Comparison of ENCODE assay signal across 8 cellular contexts in genomic region chr16:2905241-2905987, GRCh38. TPM values are rescaled to one million over a fixed set of nuclear protein-coding genes. Genes with fewer than 3 reads are reported as not detected.
DNase-seq lines count a peak whose midpoint lies in the region; ATAC-seq and TF ChIP-seq lines count a peak whose summit lies in the region.

No MANE protein-coding gene starts in this region.

- H3K9me3 Mint-ChIP-seq in activated naive CD4-positive, alpha-beta T cell treated with anti-CD3 and anti-CD28 coated beads, Interleukin-2, amount 50 U/mL, for 24 hours = no peaks in the 10 kb centered on the region

- no peaks in the 10 kb centered on the region for H3K9me3 ChIP-seq in HCT116 (ENCODE audit: control insufficient read depth in 1 of 2, insufficient read depth in 1 of 2, low read depth in 1 of 2, low read length in 2 of 2)
- no peaks in the 10 kb centered on the region for H3K9me3 ChIP-seq in testis

- H3K27ac Mint-ChIP-seq in activated naive CD4-positive, alpha-beta T cell treated with anti-CD3 and anti-CD28 coated beads, Interleukin-2, amount 50 U/mL, for 24 hours = no peak overlapping the region

- DNase-seq in GDM1 (lab: John Stamatoyannopoulos, UW) = peak; percentile 99
- peak; percentile 99 for DNase-seq in HCT116 (ENCODE audit: low read depth, low spot score)
- peak; percentile 97 for DNase-seq in MV-4-11 (lab: John Stamatoyannopoulos, UW)
- peak; percentile 98 for DNase-seq in SK-N-DZ (ENCODE audit: low spot score)
- DNase-seq in glomerular visceral epithelial cell (ENCODE audit: extremely low spot score) = peak; percentile 98
- peak; percentile 100 for DNase-seq in occipital lobe (lab: John Stamatoyannopoulos, UW)
- peak; percentile 100 for DNase-seq in testis

- no peak overlapping the region for H2AFZ ChIP-seq in HCT116 (ENCODE audit: low read depth, low read length, poor library complexity, severe bottlenecking)

- H3K27me3 Mint-ChIP-seq in activated naive CD4-positive, alpha-beta T cell treated with anti-CD3 and anti-CD28 coated beads, Interleukin-2, amount 50 U/mL, for 24 hours = no peaks in the 10 kb centered on the region

- POLR2A ChIA-PET in HCT116 (lab: Charles Lee) = interaction anchor here (0.6 to 1.9 kb wide), 19 partner anchors 10 to 123 kb away, joined by 3 to 39 read pairs (median 4); partner anchors contain the start of genes FLYWCH2, HCFC1R1, PRSS22 and THOC6

- H3K4me2 ChIP-seq in HCT116 (ENCODE audit: low read length) = peak overlapping the region; percentile 85

- RAD21 ChIA-PET in HCT116 (lab: Charles Lee; ENCODE audit: low non-redundant PET in 1 of 2, low total read pairs in 2 of 2, uncharacterized antibody in 2 of 2, unreplicated experiment in 2 of 2) = no interaction called here

- peak overlapping the region; percentile 76 to 93 for H3K4me3 ChIP-seq in HCT116 (replicated peaks in 1 of 2; ENCODE audit: low read depth in 1 of 2, low read length in 2 of 2)
- H3K4me3 ChIP-seq in testis = peak overlapping the region; percentile 67 to 78

- peak overlapping the region; percentile 87 for H3K4me3 Mint-ChIP-seq in activated naive CD4-positive, alpha-beta T cell treated with anti-CD3 and anti-CD28 coated beads, Interleukin-2, amount 50 U/mL, for 24 hours

- no peaks in the 10 kb centered on the region for H4K20me1 ChIP-seq in HCT116 (ENCODE audit: insufficient read depth)

- CTCF ChIA-PET in HCT116 (lab: Charles Lee) = interaction anchor here (0.5 to 2.9 kb wide), 7 partner anchors 11 to 126 kb away, joined by 3 to 10 read pairs (median 6); partner anchors contain the start of gene FLYWCH2

- TF ChIP-seq CTCF in HCT116 (IDR thresholded peaks at IDR 0.05 in 2 of 3, conservative IDR thresholded peaks at IDR 0.05 in 1 of 3; ENCODE audit: borderline replicate concordance in 1 of 3, insufficient read depth in 1 of 3, low read depth in 2 of 3, low read length in 2 of 3) (no peak), testis (IDR thresholded peaks at IDR 0.05) (no peak)

- H3K9ac ChIP-seq in HCT116 (ENCODE audit: low read length) = peak overlapping the region; percentile 90

- H3K36me3 Mint-ChIP-seq in activated naive CD4-positive, alpha-beta T cell treated with anti-CD3 and anti-CD28 coated beads, Interleukin-2, amount 50 U/mL, for 24 hours = no peaks in the 10 kb centered on the region

- H3K36me3 ChIP-seq in HCT116 (ENCODE audit: control insufficient read depth in 1 of 2, insufficient read depth in 2 of 2, low read length in 2 of 2) (no peaks in the 10 kb centered on the region), testis (ENCODE audit: low read depth, missing control alignments) (no peaks in the 10 kb centered on the region)

- peaks cover 12 to 22% of the 10 kb centered on the region in 2 experiments for H3K4me1 ChIP-seq in HCT116 (ENCODE audit: control insufficient read depth in 1 of 2, insufficient read depth in 2 of 2, low read length in 2 of 2)
- H3K4me1 ChIP-seq in testis = peaks cover 14% of the 10 kb centered on the region

- H3K27me3 ChIP-seq in HCT116 (ENCODE audit: insufficient read depth, low read length) (no peaks in the 10 kb centered on the region), testis (no peaks in the 10 kb centered on the region)

- TF ChIP-seq POLR2A in HCT116 (IDR thresholded peaks at IDR 0.05; ENCODE audit: borderline replicate concordance, extremely low read depth, insufficient read depth, insufficient read length) = peak; percentile 98
- peak; percentile 60 for TF ChIP-seq POLR2A in testis (IDR thresholded peaks at IDR 0.05)

- no peak for TF ChIP-seq RAD21 in HCT116 (IDR thresholded peaks at IDR 0.05; ENCODE audit: low read depth)

- peak overlapping the region; percentile 97 for H3K27ac ChIP-seq in HCT116 (ENCODE audit: low read depth, low read length)
- peak overlapping the region; percentile 84 to 86 for H3K27ac ChIP-seq in testis

- no peaks in the 10 kb centered on the region for H3K79me2 ChIP-seq in HCT116 (ENCODE audit: insufficient read depth, low read length)

- no TSS peak for BruUV-seq in HCT116 (replicated peaks; lab: Mats Ljungman, UMichigan)

- H3K4me1 Mint-ChIP-seq in activated naive CD4-positive, alpha-beta T cell treated with anti-CD3 and anti-CD28 coated beads, Interleukin-2, amount 50 U/mL, for 24 hours = peaks cover 19% of the 10 kb centered on the region

- ATAC-seq in HCT116 = peak; percentile 78

- intact Hi-C loops in HCT116 (cut with micrococcal nuclease) (loop anchor here (1.0 to 2.0 kb wide), 2 partner anchors 23 to 67 kb away; no protein-coding TSS in a partner anchor), testis (cut with DNase I; ENCODE audit: low total_unique reads) (no loop called here)

- WGBS in testis, 2 donors = 1% methylated on average over 21 to 44 of the region's 51 CpGs

- no peaks in the 10 kb centered on the region for H3K9me2 ChIP-seq in HCT116 (ENCODE audit: insufficient read depth)

TF ChIP-seq in HCT116, 20 proteins besides CTCF, POLR2A, EP300 and RAD21 (continues in another document):
- TF ChIP-seq POLR2AphosphoS5 (IDR thresholded peaks at IDR 0.05; ENCODE audit: low read depth, low read length) (peak; percentile 100), MAX (IDR thresholded peaks at IDR 0.05) (no peak), ATF3 (IDR thresholded peaks at IDR 0.05) (no peak), FOSL1 (IDR thresholded peaks at IDR 0.05; ENCODE audit: low read depth) (no peak), SIN3A (IDR thresholded peaks at IDR 0.05; ENCODE audit: low read depth) (no peak), ZBTB33 (IDR thresholded peaks at IDR 0.05; ENCODE audit: extremely low read depth, insufficient replicate concordance, low read length) (peak; percentile 69), TCF7L2 (IDR thresholded peaks at IDR 0.05; ENCODE audit: borderline replicate concordance, extremely low read depth, insufficient read depth, insufficient read length) (peak; percentile 64), CEBPB (IDR thresholded peaks at IDR 0.05; ENCODE audit: low read depth) (no peak), YY1 (IDR thresholded peaks at IDR 0.05; ENCODE audit: extremely low read depth, insufficient replicate concordance, low read depth, low read length) (peak; percentile 76)

RNA-seq across cellular contexts. Expression of gene FLYWCH1, which starts 6.3 kb away (rescaled TPM):
- total RNA-seq in HCT116 (2021; ENCODE audit: unreplicated experiment) = 66.6 TPM
- polyA plus RNA-seq in HCT116 (2012) = 55.1 and 64.5 TPM in 2 replicates
- 8.9 and 24.9 TPM in 2 replicates for polyA plus RNA-seq in SK-N-DZ (2014; cell fraction: cytosol; rRNA removed)
- polyA plus RNA-seq in SK-N-DZ (2014; cell fraction: nucleus; rRNA removed) = 16.2 and 22.0 TPM in 2 replicates
- 20.7 TPM for total RNA-seq in occipital lobe
- 10 to 100 TPM; 26.7 to 31.0 TPM for total RNA-seq in testis
- 12.5 TPM for polyA plus RNA-seq in testis (ENCODE audit: insufficient read depth, low read depth, low replicate concordance)

RNA-seq across cellular contexts. Expression of gene FLYWCH2, which starts 22.4 kb away (rescaled TPM):
- total RNA-seq in HCT116 (2021; ENCODE audit: unreplicated experiment) (33.7 TPM), occipital lobe (43.8 TPM), testis (10 to 100 TPM; 96.1 to 96.5 TPM)
- polyA plus RNA-seq in HCT116 (2012) = 43.1 and 43.8 TPM in 2 replicates
- polyA plus RNA-seq in SK-N-DZ (2014; cell fraction: cytosol; rRNA removed) = 109 and 111 TPM in 2 replicates
- polyA plus RNA-seq in SK-N-DZ (2014; cell fraction: nucleus; rRNA removed) = 50.3 and 65.1 TPM in 2 replicates
- polyA plus RNA-seq in testis (ENCODE audit: insufficient read depth, low read depth, low replicate concordance) = 42.3 TPM

RNA-seq across cellular contexts. Expression of gene PRSS22, which starts 47.4 kb away (rescaled TPM):
- 20.2 TPM for total RNA-seq in HCT116 (2021; ENCODE audit: unreplicated experiment)
- 20.5 and 27.7 TPM in 2 replicates for polyA plus RNA-seq in HCT116 (2012)
- not detected in 2 replicates for polyA plus RNA-seq in SK-N-DZ (2014; cell fraction: cytosol; rRNA removed)
- not detected in 2 replicates for polyA plus RNA-seq in SK-N-DZ (2014; cell fraction: nucleus; rRNA removed)
- total RNA-seq in occipital lobe = not detected
- total RNA-seq in testis = not detected
- polyA plus RNA-seq in testis (ENCODE audit: insufficient read depth, low read depth, low replicate concordance) = 0.38 TPM

RNA-seq across cellular contexts. Expression of gene KREMEN2, which starts 58.7 kb away (rescaled TPM):
- total RNA-seq in HCT116 (2021; ENCODE audit: unreplicated experiment) (14.1 TPM), occipital lobe (not detected), testis (1 to 10 TPM; 1.7 TPM)
- 5.7 and 6.9 TPM in 2 replicates for polyA plus RNA-seq in HCT116 (2012)
- polyA plus RNA-seq in SK-N-DZ (2014; cell fraction: cytosol; rRNA removed) = 16.9 and 22.7 TPM in 2 replicates
- 45.5 and 46.1 TPM in 2 replicates for polyA plus RNA-seq in SK-N-DZ (2014; cell fraction: nucleus; rRNA removed)
- polyA plus RNA-seq in testis (ENCODE audit: insufficient read depth, low read depth, low replicate concordance) = 0.86 TPM

Comparison
In these comparisons a context has a peak if more than half of its experiments do, and no peak if none do; other contexts are left out.
1. Peak in every context shown above with its lines: DNase-seq, ATAC-seq, H3K4me3 ChIP-seq and H3K27ac ChIP-seq.
2. RNA of gene PRSS22, which starts 47.4 kb away (total RNA-seq): 20.2 TPM in HCT116 (single experiment); not detected in testis and not detected in occipital lobe (single experiment); every median in the first group is over 10 times any median in the second.